ENCODE assay signal across 12 cellular contexts in genomic region chr6:157223021-157223430, GRCh38.
DNase-seq lines count a peak whose midpoint lies in the region; ATAC-seq lines count a peak whose summit lies in the region.
"Had no signal": no experiment of that assay in that cellular context is flagged by ENCODE, and none has a peak within 500 bp of the region (broad histone marks: within the 10 kb centered on the region; RNA-seq: fewer than 3 reads in every experiment).

No MANE protein-coding gene starts in this region.

- no peaks in the 10 kb centered on the region for H3K27me3 ChIP-seq in rectal smooth muscle tissue (ENCODE audit: control insufficient read depth, insufficient read depth, low read length)

- DNase-seq in T-helper 2 cell treated with Interferon-gamma antibody and Interleukin-4, amounts not matched to agents 5 μg/mL and 100 μg/mL, for 36 hours (ENCODE audit: low spot score), result no peak
- DNase-seq in T-helper 2 cell, result no peak
- DNase-seq in SIG-M5 treated with dmso at 0.1 percent for 504 hours (lab: John Stamatoyannopoulos, UW; ENCODE audit: unreplicated experiment), result peak; percentile 77
- DNase-seq in putamen (ENCODE audit: low spot score), result no peak
- no peak for DNase-seq in glomerular visceral epithelial cell (ENCODE audit: extremely low spot score)
- DNase-seq: erythroblast, NCI-H526 treated with DMSO at 0.1 percent for 48 hours had no signal

- peaks cover 3% of the 10 kb centered on the region for H3K4me1 ChIP-seq in rectal smooth muscle tissue (ENCODE audit: control insufficient read depth, insufficient read depth, low read length)

- peak overlapping the region; percentile 72 for H3K27ac Mint-ChIP-seq in T-helper 2 cell treated with Interferon-gamma antibody and Interleukin-4, amounts not matched to agents 5 μg/mL and 100 μg/mL, for 36 hours

- peak overlapping the region; percentile 10 for H3K9ac ChIP-seq in rectal smooth muscle tissue (ENCODE audit: low read length)

- peaks cover 47% of the 10 kb centered on the region for H3K4me1 Mint-ChIP-seq in T-helper 2 cell treated with Interferon-gamma antibody and Interleukin-4, amounts not matched to agents 5 μg/mL and 100 μg/mL, for 36 hours (ENCODE audit: low read depth)

- ATAC-seq in HG02642 (IDR thresholded peaks at IDR 0.05; ENCODE audit: poor library complexity, unreplicated experiment) (peak; percentile 44), GM18519 (IDR thresholded peaks at IDR 0.05; ENCODE audit: low FRiP score, unreplicated experiment) (no peak)
- ATAC-seq: activated CD4-positive, CD25-positive, alpha-beta regulatory T cell treated with anti-CD3 and anti-CD28 coated beads, Interleukin-2, amount 50 U/mL, for 24 hours; right cardiac atrium had no signal

- no peaks in the 10 kb centered on the region for H3K27me3 Mint-ChIP-seq in T-helper 2 cell treated with Interferon-gamma antibody and Interleukin-4, amounts not matched to agents 5 μg/mL and 100 μg/mL, for 36 hours (ENCODE audit: low read depth)

- no peak overlapping the region for H3K4me3 ChIP-seq in rectal smooth muscle tissue (ENCODE audit: low read length)

- no peak overlapping the region for H3K27ac ChIP-seq in rectal smooth muscle tissue (ENCODE audit: low read depth, low read length)

- H3K4me3 Mint-ChIP-seq in T-helper 2 cell treated with Interferon-gamma antibody and Interleukin-4, amounts not matched to agents 5 μg/mL and 100 μg/mL, for 36 hours, result peak overlapping the region; percentile 55

- H3K36me3 ChIP-seq in rectal smooth muscle tissue (ENCODE audit: control insufficient read depth, insufficient read depth, low read length), result no peaks in the 10 kb centered on the region

- H3K36me3 Mint-ChIP-seq in T-helper 2 cell treated with Interferon-gamma antibody and Interleukin-4, amounts not matched to agents 5 μg/mL and 100 μg/mL, for 36 hours (ENCODE audit: low read depth), result no peaks in the 10 kb centered on the region

- no peaks in the 10 kb centered on the region for H3K9me3 Mint-ChIP-seq in T-helper 2 cell treated with Interferon-gamma antibody and Interleukin-4, amounts not matched to agents 5 μg/mL and 100 μg/mL, for 36 hours
